ENCODE assay signal across 18 cellular contexts in genomic region chr13:98299954-98300350, GRCh38.
A peak's percentile ranks its signal among the peaks of the same experiment; 100 is the strongest.
DNase-seq lines count a peak whose midpoint lies in the region; ATAC-seq and TF ChIP-seq lines count a peak whose summit lies in the region.
"Had no signal": no experiment of that assay in that cellular context is flagged by ENCODE, and none has a peak within 500 bp of the region (broad histone marks: within the 10 kb centered on the region; RNA-seq: fewer than 3 reads in every experiment).

No MANE protein-coding gene starts in this region.

- ATAC-seq in effector memory CD8-positive, alpha-beta T cell (replicated peaks), result no peak
- ATAC-seq: activated T-cell treated with anti-CD3 and anti-CD28 coated beads, Interleukin-2, amount 50 U/mL, for 72 hours; T-cell had no signal

- H3K9me3 ChIP-seq in hepatocyte (ENCODE audit: low read depth), result no peaks in the 10 kb centered on the region
- no peaks in the 10 kb centered on the region for H3K9me3 ChIP-seq in sigmoid colon

- 82% methylated on average over 7 of the region's 7 CpGs for WGBS in hepatocyte (ENCODE audit: low lambda C conversion rate, missing lambda C conversion rate)
- 70 to 79% methylated on average over 7 of the region's 7 CpGs for WGBS in sigmoid colon, 2 donors

- no peak overlapping the region for H2AFZ ChIP-seq in hepatocyte

- intact Hi-C loops in sigmoid colon (cut with DNase I) (no loop called here), posterior cingulate gyrus (cut with DNase I) (no loop called here)

- peak overlapping the region; percentile 27 for H3K4me2 ChIP-seq in hepatocyte
- H3K4me2 ChIP-seq: KMS-11 had no signal

- no peaks in the 10 kb centered on the region for H4K20me1 ChIP-seq in hepatocyte (ENCODE audit: insufficient read depth, poor library complexity, severe bottlenecking)

- no peak overlapping the region for H3K4me3 Mint-ChIP-seq in HFFc6
- H3K4me3 Mint-ChIP-seq in chondrocyte (ENCODE audit: unreplicated experiment), result no peak overlapping the region
- no peak overlapping the region for H3K4me3 Mint-ChIP-seq in effector memory CD8-positive, alpha-beta T cell
- H3K4me3 Mint-ChIP-seq: activated naive CD8-positive, alpha-beta T cell; activated T-cell treated with anti-CD3 and anti-CD28 coated beads, Interleukin-2, amount 50 U/mL, for 72 hours; T-cell had no signal

- no peak for TF ChIP-seq CTCF in HFFc6 (IDR thresholded peaks at IDR 0.05)
- no peak for TF ChIP-seq CTCF in chondrocyte (IDR thresholded peaks at IDR 0.05)
- TF ChIP-seq CTCF in hepatocyte (IDR thresholded peaks at IDR 0.05; ENCODE audit: poor library complexity), result no peak
- TF ChIP-seq CTCF in sigmoid colon (IDR thresholded peaks at IDR 0.05), result no peak

- H3K4me3 ChIP-seq in hepatocyte (no peak overlapping the region), sigmoid colon (no peak overlapping the region)

- H3K27ac ChIP-seq in hepatocyte (peak overlapping the region; percentile 69), sigmoid colon (peak overlapping the region in 3 of 4 donors; percentile 67 to 84 (median 80))
- H3K27ac ChIP-seq: KMS-11 had no signal

- no peak for DNase-seq in HFFc6
- no peak for DNase-seq in chondrocyte (ENCODE audit: low spot score)
- DNase-seq in hepatocyte (ENCODE audit: low spot score), result no peak
- no peak for DNase-seq in sigmoid colon
- no peak for DNase-seq in effector memory CD8-positive, alpha-beta T cell
- no peak for DNase-seq in posterior cingulate gyrus
- DNase-seq in effector CD4-positive, alpha-beta T cell, result no peak
- DNase-seq in NCI-H2196 treated with DMSO at 0.1 percent for 48 hours (lab: John Stamatoyannopoulos, UW; ENCODE audit: unreplicated experiment), result no peak
- DNase-seq: activated T-cell treated with anti-CD3 and anti-CD28 coated beads, Interleukin-2, amount 50 U/mL, for 72 hours; cortex of kidney; NCI-H2081; NCI-H524 treated with DMSO at 0.1 percent for 48 hours; SHP77; small intestine; stimulated activated CD4-positive, alpha-beta T cell treated with anti-CD3 and anti-CD28 coated beads, Interleukin-4, amount 100 ng/mL, for 1 hour; T-cell had no signal

- H3K36me3 Mint-ChIP-seq in HFFc6 (ENCODE audit: low read depth) (peaks cover 15% of the 10 kb centered on the region), chondrocyte (ENCODE audit: low read depth) (no peaks in the 10 kb centered on the region)
- no peaks in the 10 kb centered on the region for H3K36me3 Mint-ChIP-seq in effector memory CD8-positive, alpha-beta T cell (ENCODE audit: insufficient read depth)
- H3K36me3 Mint-ChIP-seq: activated naive CD8-positive, alpha-beta T cell; T-cell had no signal

- H3K36me3 ChIP-seq in hepatocyte (replicated peaks; ENCODE audit: insufficient read depth, low read depth) (no peaks in the 10 kb centered on the region), sigmoid colon (no peaks in the 10 kb centered on the region)

- no peaks in the 10 kb centered on the region for H3K27me3 Mint-ChIP-seq in HFFc6 (ENCODE audit: insufficient read depth)
- no peaks in the 10 kb centered on the region for H3K27me3 Mint-ChIP-seq in chondrocyte (ENCODE audit: low read depth)
- peaks cover 32 to 36% of the 10 kb centered on the region in 2 donors for H3K27me3 Mint-ChIP-seq in effector memory CD8-positive, alpha-beta T cell

- no peaks in the 10 kb centered on the region for H3K27me3 ChIP-seq in hepatocyte
- no peaks in the 10 kb centered on the region for H3K27me3 ChIP-seq in sigmoid colon

- no peak for TF ChIP-seq POLR2A in sigmoid colon (IDR thresholded peaks at IDR 0.05)

- H3K27ac Mint-ChIP-seq in HFFc6 (peak overlapping the region; percentile 32; the same call in 1 of the 2 replicates), chondrocyte (ENCODE audit: unreplicated experiment) (peak overlapping the region; percentile 93)
- no peak overlapping the region for H3K27ac Mint-ChIP-seq in effector memory CD8-positive, alpha-beta T cell
- H3K27ac Mint-ChIP-seq: activated naive CD8-positive, alpha-beta T cell; activated T-cell treated with anti-CD3 and anti-CD28 coated beads, Interleukin-2, amount 50 U/mL, for 72 hours; T-cell had no signal

- no peaks in the 10 kb centered on the region for H3K9me2 ChIP-seq in hepatocyte (replicated peaks; ENCODE audit: insufficient read depth)

- H3K4me1 Mint-ChIP-seq in HFFc6 (ENCODE audit: low read depth) (peaks cover 69% of the 10 kb centered on the region), chondrocyte (ENCODE audit: low read depth) (peaks cover 94% of the 10 kb centered on the region)
- H3K4me1 Mint-ChIP-seq in effector memory CD8-positive, alpha-beta T cell (ENCODE audit: low read depth in 2 of 2), result no peaks in the 10 kb centered on the region
- H3K4me1 Mint-ChIP-seq: T-cell had no signal

- H3K79me2 ChIP-seq in hepatocyte, result peaks cover 84% of the 10 kb centered on the region

- H3K4me1 ChIP-seq in hepatocyte (ENCODE audit: insufficient read depth) (peaks cover 54% of the 10 kb centered on the region), sigmoid colon (peaks cover 0 to 79% (median 60%) of the 10 kb centered on the region in 4 donors)

- no peak for TF ChIP-seq EP300 in sigmoid colon (IDR thresholded peaks at IDR 0.05)

- H3K9me3 Mint-ChIP-seq in HFFc6 (no peaks in the 10 kb centered on the region), chondrocyte (ENCODE audit: low read depth) (no peaks in the 10 kb centered on the region)
- H3K9me3 Mint-ChIP-seq in effector memory CD8-positive, alpha-beta T cell, result no peaks in the 10 kb centered on the region
- H3K9me3 Mint-ChIP-seq: activated T-cell treated with anti-CD3 and anti-CD28 coated beads, Interleukin-2, amount 50 U/mL, for 72 hours; T-cell had no signal

Comparison
In these comparisons a context has a peak if more than half of its experiments do, and no peak if none do; other contexts are left out.
1. H3K27ac Mint-ChIP-seq: peak in HFFc6 (single experiment) and chondrocyte (single experiment); none in effector memory CD8-positive, alpha-beta T cell (0 of 2).